In genomic region chr16:57185446-57185944, GRCh38 we compare ENCODE assay signal across 1 cellular context.
A peak's percentile ranks its signal among the peaks of the same experiment; 100 is the strongest.
TF ChIP-seq lines count a peak whose summit lies in the region.

No MANE protein-coding gene starts in this region.

TF ChIP-seq in K562, 482 proteins besides CTCF, POLR2A, EP300 and RAD21 (continued from another document and continues in another):
- no peak for TF ChIP-seq THAP12 (CRISPR knock-in tag; IDR thresholded peaks at IDR 0.05)
- 0 out of 4 replicates have a peak, but pooled peaks of 1 of the 2 experiments have one; percentile 37 for TF ChIP-seq SRF (CRISPR knock-in tag; IDR thresholded peaks at IDR 0.05)
- no peak for TF ChIP-seq CBX1 (IDR thresholded peaks at IDR 0.05; ENCODE audit: low read depth)
- no peak for TF ChIP-seq CTBP1 (IDR thresholded peaks at IDR 0.05; ENCODE audit: borderline replicate concordance)
- TF ChIP-seq NKRF (IDR thresholded peaks at IDR 0.05; ENCODE audit: borderline replicate concordance): peak; percentile 85
- TF ChIP-seq POU5F1 (IDR thresholded peaks at IDR 0.05; ENCODE audit: borderline replicate concordance, low read depth, low read length, partially characterized antibody): no peak
- TF ChIP-seq MAZ (CRISPR knock-in tag; conservative IDR thresholded peaks at IDR 0.05 in 1 of 2, IDR thresholded peaks at IDR 0.05 in 1 of 2): no peak
- 0 out of 2 replicates have a peak, but pooled peaks have one; percentile 28 for TF ChIP-seq FOSL1 (tag; conservative IDR thresholded peaks at IDR 0.05)
- no peak for TF ChIP-seq NBN (IDR thresholded peaks at IDR 0.05; ENCODE audit: low read depth)
- TF ChIP-seq GTF2F1 (IDR thresholded peaks at IDR 0.05; ENCODE audit: low read depth, low read length): no peak
- TF ChIP-seq MNT (conservative IDR thresholded peaks at IDR 0.05): no peak
- TF ChIP-seq HINFP (tag; conservative IDR thresholded peaks at IDR 0.05; ENCODE audit: low read depth): no peak
- no peak for TF ChIP-seq NR2C1 (IDR thresholded peaks at IDR 0.05)
- TF ChIP-seq NR2C1 (tag; IDR thresholded peaks at IDR 0.05): 0 out of 2 replicates have a peak, but pooled peaks have one; percentile 8
- no peak for TF ChIP-seq ZFP1 (CRISPR knock-in tag; IDR thresholded peaks at IDR 0.05)
- peak; percentile 25 for TF ChIP-seq TAF9B (IDR thresholded peaks at IDR 0.05; ENCODE audit: partially characterized antibody)
- no peak for TF ChIP-seq CHD7 (IDR thresholded peaks at IDR 0.05; ENCODE audit: low read depth, low read length)
- TF ChIP-seq SOX6 (IDR thresholded peaks at IDR 0.05): no peak
- TF ChIP-seq NCOA1 (IDR thresholded peaks at IDR 0.05; ENCODE audit: low read depth): 0 out of 2 replicates have a peak, but pooled peaks have one; percentile 10
- no peak for TF ChIP-seq ZNF609 (CRISPR knock-in tag; IDR thresholded peaks at IDR 0.05; ENCODE audit: borderline replicate concordance)
- no peak for TF ChIP-seq HIVEP1 (CRISPR knock-in tag; IDR thresholded peaks at IDR 0.05)
- TF ChIP-seq ZNF224 (CRISPR knock-in tag; IDR thresholded peaks at IDR 0.05): no peak
- no peak for TF ChIP-seq GTF2B (IDR thresholded peaks at IDR 0.05; ENCODE audit: extremely low read depth, insufficient read length)
- TF ChIP-seq POLR2B (IDR thresholded peaks at IDR 0.05; ENCODE audit: low read depth, partially characterized antibody): peak; percentile 17
- TF ChIP-seq KDM1A (IDR thresholded peaks at IDR 0.05): no peak
- TF ChIP-seq TRIM28 (IDR thresholded peaks at IDR 0.05): no peak
- TF ChIP-seq CBX8 (IDR thresholded peaks at IDR 0.05; ENCODE audit: borderline replicate concordance, extremely low read depth, low read depth, low read length, poor library complexity, severe bottlenecking): no peak
